26 cellular contexts compared by ENCODE assay signal in the genomic region with DNA sequence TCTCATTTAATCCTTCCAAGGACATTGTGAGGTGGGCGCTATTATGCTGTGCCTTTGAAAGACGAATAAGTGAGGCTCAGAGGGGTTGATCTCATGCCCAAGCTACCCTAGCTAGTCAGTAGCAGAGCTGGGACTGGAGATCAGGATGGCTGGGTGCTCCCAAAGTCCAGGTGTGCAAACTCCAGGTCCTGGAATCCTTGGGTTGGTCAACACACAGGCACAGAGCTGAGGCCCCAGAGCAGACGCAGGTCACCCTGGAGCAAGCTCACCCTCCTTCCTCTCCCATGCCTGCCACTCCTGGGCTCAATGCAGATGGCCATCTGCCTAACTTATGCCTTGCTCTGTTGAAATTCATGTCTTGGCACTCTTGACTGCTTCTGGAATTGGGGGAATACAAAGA.
"Had no signal": no experiment of that assay in that cellular context is flagged by ENCODE, and none has a peak within 500 bp of the region (broad histone marks: within the 10 kb centered on the region; RNA-seq: fewer than 3 reads in every experiment).

No MANE protein-coding gene starts in this region.

- DNase-seq: activated CD4-positive, alpha-beta T cell treated with anti-CD3 and anti-CD28 coated beads for 1 hour; activated CD4-positive, alpha-beta T cell treated with anti-CD3 and anti-CD28 coated beads, Interleukin-2, amount 10 ng/mL, durations not matched to agents 7 days and 5 days; activated gamma-delta T cell; activated naive CD4-positive, alpha-beta T cell treated with anti-CD3 and anti-CD28 coated beads, Interleukin-2, amount 10 ng/mL, durations not matched to agents 7 days and 5 days; activated naive CD8-positive, alpha-beta T cell treated with anti-CD3 and anti-CD28 coated beads, Interleukin-2, amount 10 ng/mL, durations not matched to agents 7 days and 5 days; activated T-cell treated with anti-CD3 and anti-CD28 coated beads, Interleukin-2, amount 50 U/mL, for 24 hours; caudate nucleus; effector CD4-positive, alpha-beta T cell; esophagus squamous epithelium; foreskin melanocyte; glutamatergic neuron; left colon; midbrain; naive thymus-derived CD4-positive, alpha-beta T cell; occipital lobe; stimulated activated CD4-positive, alpha-beta T cell treated with anti-CD3 and anti-CD28 coated beads, Interleukin-4, amount 100 ng/mL, for 24 hours; substantia nigra; T-helper 17 cell; T1000; uterus had no signal

- H3K27ac ChIP-seq: ascending aorta, esophagus squamous epithelium, hepatocyte, right lobe of liver, skin epidermis, uterus had no signal

- ATAC-seq: left colon; naive thymus-derived CD4-positive, alpha-beta T cell; right lobe of liver; stimulated activated effector memory CD8-positive, alpha-beta T cell treated with anti-CD3 and anti-CD28 coated beads, Interleukin-12 subunit alpha, Interleukin-12 subunit beta, amount 100 ng/mL, for 72 hours; T-helper 17 cell; WTC11 had no signal

- H2AFZ ChIP-seq: hepatocyte had no signal

- H3K27me3 ChIP-seq: ascending aorta, right lobe of liver, uterus had no signal

- H3K36me3 ChIP-seq: ascending aorta, esophagus squamous epithelium, right lobe of liver, uterus had no signal

- H3K4me1 ChIP-seq: ascending aorta, esophagus squamous epithelium, right lobe of liver, uterus had no signal

- H3K4me3 ChIP-seq: ascending aorta, esophagus squamous epithelium, hepatocyte, right lobe of liver, skin epidermis, uterus had no signal

- H3K4me2 ChIP-seq: hepatocyte had no signal

- H3K79me2 ChIP-seq: hepatocyte had no signal

- H3K9me3 ChIP-seq: ascending aorta, esophagus squamous epithelium, right lobe of liver, uterus had no signal
